In genomic region chr17:1137465-1137894, GRCh38 we compare ENCODE assay signal across 1 cellular context.
TF ChIP-seq lines count a peak whose summit lies in the region.

No MANE protein-coding gene starts in this region.

TF ChIP-seq in HepG2, 621 proteins besides CTCF, POLR2A, EP300 and RAD21:
- TF ChIP-seq FOXP4 (CRISPR knock-in tag; IDR thresholded peaks at IDR 0.05) (no peak), ZNF230 (CRISPR knock-in tag; IDR thresholded peaks at IDR 0.05) (no peak), ZNF180 (CRISPR knock-in tag; IDR thresholded peaks at IDR 0.05; ENCODE audit: borderline replicate concordance, low read depth) (no peak), FOXC1 (CRISPR knock-in tag; IDR thresholded peaks at IDR 0.05; ENCODE audit: borderline replicate concordance) (no peak), ZNF530 (CRISPR knock-in tag; IDR thresholded peaks at IDR 0.05; ENCODE audit: low read depth) (no peak), ZNF737 (CRISPR knock-in tag; IDR thresholded peaks at IDR 0.05; ENCODE audit: borderline replicate concordance) (no peak), CERS6 (CRISPR knock-in tag; IDR thresholded peaks at IDR 0.05) (no peak), TRAFD1 (CRISPR knock-in tag; IDR thresholded peaks at IDR 0.05; ENCODE audit: borderline replicate concordance) (no peak), FOXO1 (CRISPR knock-in tag; IDR thresholded peaks at IDR 0.05) (no peak), ZNF780A (CRISPR knock-in tag; IDR thresholded peaks at IDR 0.05) (no peak), ZNF773 (CRISPR knock-in tag; IDR thresholded peaks at IDR 0.05; ENCODE audit: borderline replicate concordance) (no peak), GATAD1 (CRISPR knock-in tag; IDR thresholded peaks at IDR 0.05) (no peak), HNF1A (IDR thresholded peaks at IDR 0.05; ENCODE audit: low read depth) (no peak), HNF1A (CRISPR knock-in tag; IDR thresholded peaks at IDR 0.05; ENCODE audit: borderline replicate concordance) (no peak), ZBTB10 (CRISPR knock-in tag; IDR thresholded peaks at IDR 0.05; ENCODE audit: borderline replicate concordance) (no peak), SALL2 (CRISPR knock-in tag; IDR thresholded peaks at IDR 0.05) (no peak), KDM5B (CRISPR knock-in tag; IDR thresholded peaks at IDR 0.05; ENCODE audit: borderline replicate concordance) (no peak), ZNF891 (CRISPR knock-in tag; IDR thresholded peaks at IDR 0.05) (no peak), FOXO4 (CRISPR knock-in tag; conservative IDR thresholded peaks at IDR 0.05) (no peak), ZFP82 (CRISPR knock-in tag; IDR thresholded peaks at IDR 0.05; ENCODE audit: borderline replicate concordance) (no peak), HOXD1 (CRISPR knock-in tag; IDR thresholded peaks at IDR 0.05) (no peak)
